In the genomic region with DNA sequence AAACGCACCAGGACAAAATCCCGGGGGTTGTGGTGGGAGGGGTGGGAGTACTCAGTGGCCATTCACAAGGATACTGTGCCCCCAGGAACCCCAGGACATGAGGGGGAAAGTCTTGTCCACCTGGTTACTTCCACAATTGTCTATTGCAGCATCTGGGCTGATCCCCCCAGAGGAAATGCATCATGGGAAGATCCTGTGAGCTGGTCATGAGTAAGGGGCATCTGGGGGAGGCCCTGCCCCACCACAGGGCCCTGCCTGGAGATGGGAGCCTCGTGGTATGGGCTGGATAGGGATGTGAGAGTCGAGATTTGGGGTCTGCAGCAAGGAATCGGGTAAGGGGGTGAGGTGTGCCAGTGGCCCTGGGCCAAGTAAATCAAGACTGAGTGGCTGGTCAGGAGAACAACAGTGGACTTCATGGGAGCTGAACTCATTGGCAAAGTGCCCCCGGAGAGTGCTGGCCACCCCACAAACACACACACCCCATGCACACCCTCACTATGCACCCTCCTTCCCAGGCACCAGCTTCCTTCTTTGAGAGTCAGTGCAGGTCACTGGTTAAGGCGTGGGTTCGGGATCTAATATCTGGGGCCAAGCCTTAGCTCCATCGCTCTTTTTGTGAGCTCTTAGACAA, we compare ENCODE assay signal across 22 cellular contexts. TPM values are rescaled to one million over a fixed set of nuclear protein-coding genes. Genes with fewer than 3 reads are reported as not detected.
DNase-seq lines count a peak whose midpoint lies in the region; ATAC-seq and TF ChIP-seq lines count a peak whose summit lies in the region.
"Had no signal": no experiment of that assay in that cellular context is flagged by ENCODE, and none has a peak within 500 bp of the region (broad histone marks: within the 10 kb centered on the region; RNA-seq: fewer than 3 reads in every experiment).

No MANE protein-coding gene starts in this region.

- no peaks in the 10 kb centered on the region for H4K20me1 ChIP-seq in MM.1S (ENCODE audit: insufficient read depth, low read length)

- H3F3A ChIP-seq in MM.1S (ENCODE audit: insufficient read depth, low read length) = no peaks in the 10 kb centered on the region

- peaks cover 0 to 4% of the 10 kb centered on the region in 2 donors for H3K36me3 Mint-ChIP-seq in activated naive CD4-positive, alpha-beta T cell treated with anti-CD3 and anti-CD28 coated beads, Interleukin-2, amount 50 U/mL, for 72 hours
- H3K36me3 Mint-ChIP-seq: CD4-positive, alpha-beta memory T cell; naive B cell had no signal

- H2AFZ ChIP-seq in MM.1S (ENCODE audit: low read length) = no peak overlapping the region
- H2AFZ ChIP-seq: GM23338 had no signal

- H3K9me2 ChIP-seq in MM.1S (replicated peaks; ENCODE audit: insufficient read depth, low read length) = no peaks in the 10 kb centered on the region
- H3K9me2 ChIP-seq: SK-N-SH had no signal

- intact Hi-C loops in body of pancreas (cut with DNase I) (no loop called here), upper lobe of right lung (cut with DNase I) (no loop called here)

- H3K27ac ChIP-seq in body of pancreas = peak overlapping the region in 3 of 4 donors; percentile 63 to 79 (median 71)
- H3K27ac ChIP-seq in muscle layer of duodenum (ENCODE audit: low read length) = peak overlapping the region; percentile 39
- peak overlapping the region; percentile 81 for H3K27ac ChIP-seq in upper lobe of right lung
- H3K27ac ChIP-seq in MM.1S (ENCODE audit: low read length) = no peak overlapping the region

- no peak overlapping the region for H3K4me2 ChIP-seq in MM.1S (ENCODE audit: low read depth, low read length)
- H3K4me2 ChIP-seq: GM23338, SK-N-SH had no signal

- H3K9me3 ChIP-seq in body of pancreas (no peaks in the 10 kb centered on the region), muscle layer of duodenum (ENCODE audit: control insufficient read depth in 1 of 2, low read length in 2 of 2) (no peaks in the 10 kb centered on the region), upper lobe of right lung (no peaks in the 10 kb centered on the region), MM.1S (replicated peaks; ENCODE audit: insufficient read depth, low read length) (no peaks in the 10 kb centered on the region)
- H3K9me3 ChIP-seq: heart right ventricle, SK-N-SH, tibial nerve had no signal

- H3K9me3 Mint-ChIP-seq in activated naive CD4-positive, alpha-beta T cell treated with anti-CD3 and anti-CD28 coated beads, Interleukin-2, amount 50 U/mL, for 72 hours = peaks cover 0 to 5% of the 10 kb centered on the region in 2 donors
- H3K9me3 Mint-ChIP-seq: GM23338 had no signal

- no peak overlapping the region for H3K9ac ChIP-seq in MM.1S (ENCODE audit: low read length)
- H3K9ac ChIP-seq: SK-N-SH had no signal

- no peak for TF ChIP-seq CTCF in body of pancreas (IDR thresholded peaks at IDR 0.05)
- TF ChIP-seq CTCF in upper lobe of right lung (IDR thresholded peaks at IDR 0.05) = no peak
- no peak for TF ChIP-seq CTCF in MM.1S (IDR thresholded peaks at IDR 0.05; ENCODE audit: low read length)

- H3K4me1 ChIP-seq in body of pancreas (peaks cover 78% of the 10 kb centered on the region), muscle layer of duodenum (ENCODE audit: control insufficient read depth in 1 of 2, insufficient read depth in 2 of 2, low read length in 2 of 2) (peaks cover 0 to 8% of the 10 kb centered on the region in 2 donors), upper lobe of right lung (peaks cover 31% of the 10 kb centered on the region), MM.1S (ENCODE audit: low read length) (no peaks in the 10 kb centered on the region)

- DNase-seq in activated naive CD4-positive, alpha-beta T cell treated with anti-CD3 and anti-CD28 coated beads, Interleukin-2, amount 50 U/mL, for 72 hours (ENCODE audit: low spot score in 2 of 2) = no peak
- no peak for DNase-seq in activated naive CD4-positive, alpha-beta T cell treated with Interleukin-2 at 50 U/mL for 16 hours
- DNase-seq in body of pancreas (no peak), upper lobe of right lung (no peak), MM.1S (no peak), GDM1 (lab: John Stamatoyannopoulos, UW) (no peak)
- DNase-seq in activated T-cell treated with anti-CD3 and anti-CD28 coated beads, Interleukin-2, amount 50 U/mL, for 1 hour = no peak
- DNase-seq: activated CD4-positive, alpha-beta T cell treated with anti-CD3 and anti-CD28 coated beads, Interleukin-2, amount 50 U/mL, for 1 hour; activated T-cell treated with anti-CD3 and anti-CD28 coated beads, Interleukin-2, amount 50 U/mL, for 24 hours; CD4-positive, alpha-beta memory T cell; central memory CD4-positive, alpha-beta T cell; effector memory CD4-positive, alpha-beta T cell; naive B cell; NCI-H1694; SK-N-SH had no signal

- ATAC-seq in activated naive CD4-positive, alpha-beta T cell treated with anti-CD3 and anti-CD28 coated beads, Interleukin-2, amount 50 U/mL, for 72 hours = peak in 1 of 2 donors; percentile 15
- no peak for ATAC-seq in body of pancreas
- ATAC-seq in upper lobe of right lung = no peak

- no peak for TF ChIP-seq POLR2A in body of pancreas (IDR thresholded peaks at IDR 0.05)

- no peaks in the 10 kb centered on the region for H3K79me2 ChIP-seq in MM.1S (ENCODE audit: low read length)

- peak overlapping the region; percentile 57 to 87 for H3K27ac Mint-ChIP-seq in activated naive CD4-positive, alpha-beta T cell treated with anti-CD3 and anti-CD28 coated beads, Interleukin-2, amount 50 U/mL, for 72 hours
- H3K27ac Mint-ChIP-seq: activated T-cell treated with anti-CD3 and anti-CD28 coated beads, Interleukin-2, amount 50 U/mL, for 24 hours; GM23338; naive B cell had no signal

- H3K4me3 ChIP-seq in body of pancreas (no peak overlapping the region), muscle layer of duodenum (ENCODE audit: low read depth in 1 of 2, low read length in 2 of 2) (no peak overlapping the region), upper lobe of right lung (no peak overlapping the region), MM.1S (ENCODE audit: low read length) (no peak overlapping the region)
- H3K4me3 ChIP-seq: GM23338 had no signal

- whole genome bisulfite sequencing in body of pancreas, 2 donors = 64 to 65% methylated on average over 9 of the region's 9 CpGs

- H3K27me3 ChIP-seq in body of pancreas (no peaks in the 10 kb centered on the region), muscle layer of duodenum (ENCODE audit: low read depth, low read length) (no peaks in the 10 kb centered on the region), upper lobe of right lung (no peaks in the 10 kb centered on the region), MM.1S (replicated peaks; ENCODE audit: insufficient read depth, low read length) (no peaks in the 10 kb centered on the region)
- H3K27me3 ChIP-seq: tibial nerve had no signal

- no peaks in the 10 kb centered on the region for H3K36me3 ChIP-seq in body of pancreas (replicated peaks in 1 of 2; ENCODE audit: insufficient read depth in 1 of 2, low read depth in 2 of 2)
- no peaks in the 10 kb centered on the region for H3K36me3 ChIP-seq in muscle layer of duodenum (ENCODE audit: control insufficient read depth in 1 of 2, insufficient read depth in 2 of 2, low read length in 2 of 2)
- no peaks in the 10 kb centered on the region for H3K36me3 ChIP-seq in upper lobe of right lung
- H3K36me3 ChIP-seq in MM.1S (replicated peaks; ENCODE audit: insufficient read depth, low read length) = no peaks in the 10 kb centered on the region
- H3K36me3 ChIP-seq: heart right ventricle, tibial nerve had no signal

RNA-seq across cellular contexts. Expression of gene SERPINA1, which starts 3.0 kb away (rescaled TPM):
- 10 to 100 TPM in 1 of 2 donors, 1 to 10 TPM in 1; 1.5 to 29.9 TPM for total RNA-seq in activated naive CD4-positive, alpha-beta T cell treated with anti-CD3 and anti-CD28 coated beads, Interleukin-2, amount 50 U/mL, for 72 hours
- 10 to 100 TPM; 77.8 to 86.4 TPM for total RNA-seq in body of pancreas
- total RNA-seq in upper lobe of right lung = 1,017 TPM
- total RNA-seq: GM23338, lung microvascular endothelial cell had no signal

RNA-seq across cellular contexts. Expression of gene SERPINA2, which starts 24.9 kb away (rescaled TPM):
- total RNA-seq in activated naive CD4-positive, alpha-beta T cell treated with anti-CD3 and anti-CD28 coated beads, Interleukin-2, amount 50 U/mL, for 72 hours = not detected
- total RNA-seq in body of pancreas = not detected
- total RNA-seq in upper lobe of right lung = not detected
- total RNA-seq: CD4-positive, alpha-beta memory T cell; GM23338; heart right ventricle; lung microvascular endothelial cell; M059J; skeletal muscle tissue; tibial nerve had no signal

Comparison
In these comparisons a context has a peak if more than half of its experiments do, and no peak if none do; other contexts are left out.
1. RNA of gene SERPINA1, which starts 3.0 kb away (total RNA-seq): 1,017 TPM in upper lobe of right lung (single experiment); 77.8 to 86.4 TPM in body of pancreas and 1.5 to 29.9 TPM in activated naive CD4-positive, alpha-beta T cell treated with anti-CD3 and anti-CD28 coated beads, Interleukin-2, amount 50 U/mL, for 72 hours; every median in the first group is over 10 times any median in the second.